1 cellular context compared by ENCODE assay signal in genomic region chr2:27353762-27354596, GRCh38.
TF ChIP-seq lines count a peak whose summit lies in the region.

No MANE protein-coding gene starts in this region.

TF ChIP-seq in IMR-90, 13 proteins besides CTCF, POLR2A, EP300 and RAD21:
- TF ChIP-seq ELK1 (IDR thresholded peaks at IDR 0.05; ENCODE audit: borderline replicate concordance, low read depth, low read length) = no peak
- no peak for TF ChIP-seq MAFK (IDR thresholded peaks at IDR 0.05; ENCODE audit: low read depth, low read length)
- no peak for TF ChIP-seq MXI1 (IDR thresholded peaks at IDR 0.05; ENCODE audit: borderline replicate concordance, low read depth, low read length)
- TF ChIP-seq RCOR1 (IDR thresholded peaks at IDR 0.05; ENCODE audit: insufficient replicate concordance, low read length) = no peak
- TF ChIP-seq, protein P1, sequence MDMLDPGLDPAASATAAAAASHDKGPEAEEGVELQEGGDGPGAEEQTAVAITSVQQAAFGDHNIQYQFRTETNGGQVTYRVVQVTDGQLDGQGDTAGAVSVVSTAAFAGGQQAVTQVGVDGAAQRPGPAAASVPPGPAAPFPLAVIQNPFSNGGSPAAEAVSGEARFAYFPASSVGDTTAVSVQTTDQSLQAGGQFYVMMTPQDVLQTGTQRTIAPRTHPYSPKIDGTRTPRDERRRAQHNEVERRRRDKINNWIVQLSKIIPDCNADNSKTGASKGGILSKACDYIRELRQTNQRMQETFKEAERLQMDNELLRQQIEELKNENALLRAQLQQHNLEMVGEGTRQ (IDR thresholded peaks at IDR 0.05; ENCODE audit: low read depth, low read length) = no peak
